ENCODE assay signal across 25 cellular contexts in genomic region chr17:72934927-72935326, GRCh38.
DNase-seq lines count a peak whose midpoint lies in the region; ATAC-seq, FAIRE-seq and TF ChIP-seq lines count a peak whose summit lies in the region.
"Had no signal": no experiment of that assay in that cellular context is flagged by ENCODE, and none has a peak within 500 bp of the region (broad histone marks: within the 10 kb centered on the region; RNA-seq: fewer than 3 reads in every experiment).

No MANE protein-coding gene starts in this region.

- H3K23ac ChIP-seq in mesenchymal stem cell (ENCODE audit: low read length in 2 of 2), result no peak overlapping the region

- H3K9me3 ChIP-seq in HepG2 (ENCODE audit: low read length) (no peaks in the 10 kb centered on the region), right lobe of liver (no peaks in the 10 kb centered on the region), mesenchymal stem cell (ENCODE audit: control insufficient read depth, low read length) (no peaks in the 10 kb centered on the region)
- H3K9me3 ChIP-seq: BE2C, BLaER1 had no signal

- intact Hi-C loops in HepG2 (cut with micrococcal nuclease; ENCODE audit: unreplicated experiment), result no loop called here
- intact Hi-C loops in right lobe of liver (cut with DNase I), result no loop called here

- DNase-seq in HepG2 (ENCODE audit: low spot score), result no peak
- DNase-seq in right lobe of liver, result no peak
- DNase-seq in LNCaP clone FGC (ENCODE audit: low read depth), result peak; percentile 37
- no peak for DNase-seq in mesenchymal stem cell
- no peak for DNase-seq in NCI-H1048 (lab: John Stamatoyannopoulos, UW)
- DNase-seq in caudate nucleus (lab: John Stamatoyannopoulos, UW), result no peak
- DNase-seq: ACHN; BE2C; C1 segment of cervical spinal cord; CD4-positive, alpha-beta memory T cell; CD4-positive, CD25-positive, alpha-beta regulatory T cell; CD8-positive, alpha-beta memory T cell; COR-L47; DMS 273 treated with DMSO at 0.1 percent for 48 hours; DMS153; DMS53; DMS79; DND-41; EL; GDM1 had no signal

- no peak overlapping the region for H2BK120ac ChIP-seq in mesenchymal stem cell (ENCODE audit: low read depth, low read length)

- no peak for TF ChIP-seq POLR2A in HepG2 (IDR thresholded peaks at IDR 0.05; ENCODE audit: insufficient read depth in 1 of 2, low read depth in 2 of 2, low read length in 2 of 2)
- no peak for TF ChIP-seq POLR2A in right lobe of liver (IDR thresholded peaks at IDR 0.05)

- H4K91ac ChIP-seq in mesenchymal stem cell (ENCODE audit: low read length), result no peak overlapping the region

- no peak for FAIRE-seq in HepG2 (lab: Jason Lieb, UNC)
- FAIRE-seq: GM12878, GM12892, GM18507 had no signal

- no peak overlapping the region for H3K4ac ChIP-seq in mesenchymal stem cell (ENCODE audit: low read depth in 1 of 2, low read length in 2 of 2)

- no peaks in the 10 kb centered on the region for H4K20me1 ChIP-seq in HepG2 (ENCODE audit: insufficient read depth, low read length)
- H4K20me1 ChIP-seq: BLaER1 had no signal

- TF ChIP-seq CTCF in HepG2 (CRISPR knock-in tag; IDR thresholded peaks at IDR 0.05), result no peak
- TF ChIP-seq CTCF in right lobe of liver (IDR thresholded peaks at IDR 0.05), result no peak
- TF ChIP-seq CTCF in LNCaP clone FGC (IDR thresholded peaks at IDR 0.05; ENCODE audit: control insufficient read depth, extremely low read depth, insufficient read depth), result no peak

- H2BK15ac ChIP-seq in mesenchymal stem cell (ENCODE audit: low read depth, poor library complexity, severe bottlenecking), result peak overlapping the region; percentile 23

- no peak overlapping the region for H3K18ac ChIP-seq in mesenchymal stem cell (ENCODE audit: low read depth in 1 of 2, low read length in 2 of 2)

- peaks cover 3% of the 10 kb centered on the region for H3K79me1 ChIP-seq in mesenchymal stem cell (replicated peaks; ENCODE audit: low read length, poor library complexity, severe bottlenecking)

- H3K14ac ChIP-seq in mesenchymal stem cell (ENCODE audit: low read length in 2 of 2), result no peak overlapping the region

- H3K27ac ChIP-seq in HepG2 (ENCODE audit: extremely low read length, insufficient read depth, low read length) (no peak overlapping the region), right lobe of liver (no peak overlapping the region), mesenchymal stem cell (ENCODE audit: low read length, poor library complexity, severe bottlenecking) (no peak overlapping the region), caudate nucleus (ENCODE audit: low read depth, low read length) (no peak overlapping the region)
- H3K27ac ChIP-seq: 22Rv1, BLaER1 had no signal

- H3K36me3 ChIP-seq in HepG2 (replicated peaks in 1 of 2; ENCODE audit: control insufficient read depth in 1 of 2, insufficient read depth in 2 of 2, low read length in 2 of 2), result no peaks in the 10 kb centered on the region
- no peaks in the 10 kb centered on the region for H3K36me3 ChIP-seq in right lobe of liver
- H3K36me3 ChIP-seq in mesenchymal stem cell (ENCODE audit: control insufficient read depth in 1 of 2, insufficient read depth in 2 of 2, low read depth in 1 of 2, low read length in 2 of 2), result peaks cover 0 to 3% of the 10 kb centered on the region in 2 experiments
- H3K36me3 ChIP-seq: BE2C had no signal

- H2AFZ ChIP-seq in HepG2 (ENCODE audit: low read length), result no peak overlapping the region
- no peak overlapping the region for H2AFZ ChIP-seq in mesenchymal stem cell (ENCODE audit: low read depth, low read length)

- no peak overlapping the region for H2AK5ac ChIP-seq in mesenchymal stem cell (ENCODE audit: low read length, severe bottlenecking)

- H3K4me2 ChIP-seq in HepG2 (ENCODE audit: low read depth, low read length), result no peak overlapping the region
- no peak overlapping the region for H3K4me2 ChIP-seq in mesenchymal stem cell (ENCODE audit: low read length, poor library complexity, severe bottlenecking)
- H3K4me2 ChIP-seq: BLaER1 had no signal

- no peak overlapping the region for H2BK5ac ChIP-seq in mesenchymal stem cell (ENCODE audit: low read depth, low read length, poor library complexity, severe bottlenecking)

- H4K8ac ChIP-seq in mesenchymal stem cell (ENCODE audit: low read length), result no peak overlapping the region

- no peaks in the 10 kb centered on the region for H3K79me2 ChIP-seq in HepG2 (ENCODE audit: insufficient read depth, low read length)

- 66% methylated on average over 8 of the region's 8 CpGs for WGBS in HepG2 (ENCODE audit: low lambda C conversion rate)
- WGBS in right lobe of liver (ENCODE audit: insufficient coverage, low coverage, low lambda C conversion rate, missing lambda C conversion rate), result 80% methylated on average over 8 of the region's 8 CpGs
- 92% methylated on average over 6 of the region's 8 CpGs for WGBS in mesenchymal stem cell

- TF ChIP-seq RAD21 in HepG2 (CRISPR knock-in tag; IDR thresholded peaks at IDR 0.05), result no peak

- H2BK12ac ChIP-seq in mesenchymal stem cell (ENCODE audit: low read length in 2 of 2), result no peak overlapping the region

- in situ Hi-C loops in HepG2 (cut with HindIII; ENCODE audit: extremely low pct_ligation_motif_present, low pct_unique_long_range_greater_than_20kb), result loop anchor here (25.0 kb wide), 1 partner anchor 373 kb away; no protein-coding TSS in a partner anchor

- no peak overlapping the region for H3K9ac ChIP-seq in HepG2 (ENCODE audit: insufficient read depth, low read depth, low read length)
- no peak overlapping the region for H3K9ac ChIP-seq in mesenchymal stem cell (ENCODE audit: low read length)
- H3K9ac ChIP-seq: BLaER1 had no signal

- POLR2A ChIA-PET in HepG2 (lab: Yijun Ruan, JAX), result no interaction called here

- H3K4me1 ChIP-seq in HepG2 (ENCODE audit: insufficient read depth, low read length) (peaks cover 23% of the 10 kb centered on the region), right lobe of liver (peaks cover 0 to 12% (median 4%) of the 10 kb centered on the region in 4 donors), mesenchymal stem cell (ENCODE audit: control insufficient read depth, insufficient read depth, low read depth, low read length) (no peaks in the 10 kb centered on the region)
- H3K4me1 ChIP-seq: BE2C had no signal

- no peak for ATAC-seq in HepG2
- ATAC-seq in right lobe of liver, result no peak
- ATAC-seq: GM12878 had no signal

- no peak for TF ChIP-seq EP300 in HepG2 (IDR thresholded peaks at IDR 0.05; ENCODE audit: low read depth in 2 of 2, low read length in 2 of 2)
- no peak for TF ChIP-seq EP300 in HepG2 (CRISPR knock-in tag; IDR thresholded peaks at IDR 0.05; ENCODE audit: borderline replicate concordance)

- H3K4me3 ChIP-seq in HepG2 (replicated peaks in 1 of 3; ENCODE audit: insufficient read depth in 1 of 3, low read depth in 2 of 3, low read length in 3 of 3) (no peak overlapping the region), right lobe of liver (no peak overlapping the region), LNCaP clone FGC (ENCODE audit: low read depth, low read length) (no peak overlapping the region), mesenchymal stem cell (ENCODE audit: insufficient read depth in 1 of 2, low read depth in 1 of 2, low read length in 2 of 2) (no peak overlapping the region)
- H3K4me3 ChIP-seq: BLaER1, GM12878 had no signal

- H3K27me3 ChIP-seq in HepG2 (ENCODE audit: control insufficient read depth in 1 of 2, insufficient read depth in 2 of 2, low read length in 2 of 2) (no peaks in the 10 kb centered on the region), right lobe of liver (no peaks in the 10 kb centered on the region), mesenchymal stem cell (ENCODE audit: control insufficient read depth in 1 of 2, insufficient read depth in 1 of 2, low read length in 2 of 2) (no peaks in the 10 kb centered on the region)
- H3K27me3 ChIP-seq: BE2C, BLaER1 had no signal

- no TSS peak for BruUV-seq in HepG2 (replicated peaks; lab: Mats Ljungman, UMichigan)

- CTCF ChIA-PET in HepG2 (lab: Yijun Ruan, JAX; ENCODE audit: low intra/inter-chr PET ratio, low total read pairs), result no interaction called here

TF ChIP-seq in HepG2, 621 proteins besides CTCF, POLR2A, EP300 and RAD21 (continues in another document):
- TF ChIP-seq ZXDC (CRISPR knock-in tag; IDR thresholded peaks at IDR 0.05) (no peak), ZNF552 (CRISPR knock-in tag; IDR thresholded peaks at IDR 0.05; ENCODE audit: borderline replicate concordance) (no peak)
